Comparison of ENCODE assay signal across 17 cellular contexts in genomic region chr10:50286517-50286916, GRCh38. TPM values are rescaled to one million over a fixed set of nuclear protein-coding genes. Genes with fewer than 3 reads are reported as not detected.
DNase-seq lines count a peak whose midpoint lies in the region; ATAC-seq and TF ChIP-seq lines count a peak whose summit lies in the region.
"Had no signal": no experiment of that assay in that cellular context is flagged by ENCODE, and none has a peak within 500 bp of the region (broad histone marks: within the 10 kb centered on the region; RNA-seq: fewer than 3 reads in every experiment).

No MANE protein-coding gene starts in this region.

- peaks cover 0 to 4% (median 0%) of the 10 kb centered on the region in 7 donors for H3K9me3 Mint-ChIP-seq in CD14-positive monocyte
- no peaks in the 10 kb centered on the region for H3K9me3 Mint-ChIP-seq in naive thymus-derived CD8-positive, alpha-beta T cell
- H3K9me3 Mint-ChIP-seq: neural progenitor cell had no signal

- no peak overlapping the region for H3K27ac Mint-ChIP-seq in CD14-positive monocyte
- H3K27ac Mint-ChIP-seq in naive thymus-derived CD8-positive, alpha-beta T cell, result peak overlapping the region in 1 of 10 donors; percentile 1
- H3K27ac Mint-ChIP-seq: activated naive CD8-positive, alpha-beta T cell; neural progenitor cell; T-helper 17 cell had no signal

- H3K9me3 ChIP-seq in adipocyte (ENCODE audit: control insufficient read depth, low read length), result no peaks in the 10 kb centered on the region
- H3K9me3 ChIP-seq: lower lobe of right lung had no signal

- ATAC-seq in left ventricle myocardium superior, result peak; percentile 30
- no peak for ATAC-seq in naive thymus-derived CD8-positive, alpha-beta T cell
- ATAC-seq: lower lobe of right lung, T-helper 17 cell had no signal

- H3K4me3 ChIP-seq in adipocyte (ENCODE audit: low read length), result peak overlapping the region; percentile 52
- no peak overlapping the region for H3K4me3 ChIP-seq in foreskin fibroblast (ENCODE audit: low read depth in 1 of 2, low read length in 2 of 2)
- H3K4me3 ChIP-seq: lower lobe of right lung, neural progenitor cell, skin epidermis had no signal

- intact Hi-C loops in left ventricle myocardium superior (cut with micrococcal nuclease) (no loop called here), cardiac septum (cut with DNase I) (no loop called here), CD14-positive monocyte (cut with micrococcal nuclease) (no loop called here)

- no peaks in the 10 kb centered on the region for H3K36me3 Mint-ChIP-seq in CD14-positive monocyte
- H3K36me3 Mint-ChIP-seq in naive thymus-derived CD8-positive, alpha-beta T cell, result peaks cover 0 to 2% (median 0%) of the 10 kb centered on the region in 3 donors
- H3K36me3 Mint-ChIP-seq: activated naive CD8-positive, alpha-beta T cell; neural progenitor cell had no signal

- H3K27me3 ChIP-seq in adipocyte (replicated peaks; ENCODE audit: control insufficient read depth, insufficient read depth, low read length), result no peaks in the 10 kb centered on the region
- H3K27me3 ChIP-seq: neural progenitor cell had no signal

- TF ChIP-seq CTCF in foreskin fibroblast (IDR thresholded peaks at IDR 0.05; ENCODE audit: low read depth, low read length), result no peak
- no peak for TF ChIP-seq CTCF in CD14-positive monocyte (IDR thresholded peaks at IDR 0.05)

- DNase-seq in left ventricle myocardium superior, result no peak
- no peak for DNase-seq in cardiac septum (ENCODE audit: low spot score)
- peak; percentile 80 for DNase-seq in adipocyte (ENCODE audit: low read depth)
- DNase-seq in foreskin fibroblast, result peak; percentile 12 to 63
- DNase-seq in NCI-H2227 treated with DMSO at 0.1 percent for 48 hours (lab: John Stamatoyannopoulos, UW), result no peak
- no peak for DNase-seq in CD14-positive monocyte (ENCODE audit: low spot score)
- DNase-seq in NCI-H82 treated with DMSO at 0.1 percent for 48 hours (lab: John Stamatoyannopoulos, UW; ENCODE audit: unreplicated experiment), result no peak
- DNase-seq in naive thymus-derived CD8-positive, alpha-beta T cell, result no peak
- DNase-seq: activated CD4-positive, CD25-positive, alpha-beta regulatory T cell treated with anti-CD3 and anti-CD28 coated beads, Interleukin-2, amount 50 U/mL, for 72 hours; lower lobe of right lung; NCI-H524; stimulated activated naive CD4-positive, alpha-beta T cell; T-helper 17 cell had no signal

- H3K9ac ChIP-seq in adipocyte (ENCODE audit: low read length), result peak overlapping the region; percentile 16
- H3K9ac ChIP-seq: KMS-11, neural progenitor cell had no signal

- no peaks in the 10 kb centered on the region for H3K36me3 ChIP-seq in adipocyte (ENCODE audit: control insufficient read depth, insufficient read depth, low read length, severe bottlenecking)
- H3K36me3 ChIP-seq: lower lobe of right lung, neural progenitor cell had no signal

- no peak overlapping the region for H3K4me3 Mint-ChIP-seq in CD14-positive monocyte
- no peak overlapping the region for H3K4me3 Mint-ChIP-seq in naive thymus-derived CD8-positive, alpha-beta T cell
- H3K4me3 Mint-ChIP-seq: activated naive CD8-positive, alpha-beta T cell; neural progenitor cell had no signal

- peaks cover 27% of the 10 kb centered on the region for H3K4me1 ChIP-seq in adipocyte (ENCODE audit: control insufficient read depth, insufficient read depth, low read length)
- H3K4me1 ChIP-seq: neural progenitor cell had no signal

- peaks cover 1 to 2% (median 2%) of the 10 kb centered on the region in 3 donors for H3K27me3 Mint-ChIP-seq in CD14-positive monocyte (ENCODE audit: low read depth in 3 of 3)
- H3K27me3 Mint-ChIP-seq in naive thymus-derived CD8-positive, alpha-beta T cell, result peaks cover 6 to 30% (median 16%) of the 10 kb centered on the region in 5 donors

- POLR2A ChIA-PET in naive thymus-derived CD8-positive, alpha-beta T cell (lab: Charles Lee), result no interaction called here

- H3K4me1 Mint-ChIP-seq in CD14-positive monocyte, result peaks cover 11% of the 10 kb centered on the region
- H3K4me1 Mint-ChIP-seq in naive thymus-derived CD8-positive, alpha-beta T cell, result no peaks in the 10 kb centered on the region
- H3K4me1 Mint-ChIP-seq: neural progenitor cell, T-helper 17 cell had no signal

RNA-seq across cellular contexts. Expression of gene ASAH2, which starts 35.2 kb away (rescaled TPM):
- total RNA-seq in left ventricle myocardium superior, result 0.32 TPM
- 1.9 TPM for total RNA-seq in cardiac septum
- not detected for polyA plus RNA-seq in CD14-positive monocyte
- total RNA-seq in naive thymus-derived CD8-positive, alpha-beta T cell, result 1 to 10 TPM; 4.3 to 6.7 TPM
- 1 to 10 TPM; 1.8 to 3.3 (median 2.6) TPM for polyA plus RNA-seq in naive thymus-derived CD8-positive, alpha-beta T cell
- total RNA-seq: lower lobe of right lung had no signal

Comparison
In these comparisons a context has a peak if more than half of its experiments do, and no peak if none do; other contexts are left out.
1. DNase-seq: peak in adipocyte (single experiment) and foreskin fibroblast (2 of 2); none in left ventricle myocardium superior (single experiment), cardiac septum (single experiment), NCI-H2227 treated with DMSO at 0.1 percent for 48 hours (single experiment), CD14-positive monocyte (single experiment), NCI-H82 treated with DMSO at 0.1 percent for 48 hours (single experiment) and naive thymus-derived CD8-positive, alpha-beta T cell (0 of 10).